ENCODE assay signal across 8 cellular contexts in genomic region chr10:131900350-131901152, GRCh38. TPM values are rescaled to one million over a fixed set of nuclear protein-coding genes. Genes with fewer than 3 reads are reported as not detected.
DNase-seq lines count a peak whose midpoint lies in the region; ATAC-seq, FAIRE-seq and TF ChIP-seq lines count a peak whose summit lies in the region.

PPP2R2D (plus strand) TSS chr10:131901008; CDS start chr10:131901149, 141 bp downstream.

- no peaks in the 10 kb centered on the region for H3K9me3 ChIP-seq in kidney (ENCODE audit: control insufficient read depth in 1 of 2, low read length in 2 of 2)

- ATAC-seq in GM19023 (IDR thresholded peaks at IDR 0.05; ENCODE audit: unreplicated experiment), result peak; percentile 87
- ATAC-seq in HG03196 (IDR thresholded peaks at IDR 0.05; ENCODE audit: unreplicated experiment), result peak; percentile 86

- H3K4me1 ChIP-seq in kidney (ENCODE audit: control insufficient read depth in 1 of 2, insufficient read depth in 1 of 2, low read depth in 1 of 2, low read length in 2 of 2), result peaks cover 16 to 19% of the 10 kb centered on the region in 2 donors

- intact Hi-C loops in kidney (cut with DNase I), result no loop called here

- peak; percentile 31 for DNase-seq in AG09309 (ENCODE audit: low read depth)
- DNase-seq in NCI-H345 treated with DMSO at 0.1 percent for 48 hours (lab: John Stamatoyannopoulos, UW; ENCODE audit: unreplicated experiment), result peak; percentile 67
- peak; percentile 93 for DNase-seq in activated CD4-positive, alpha-beta T cell treated with anti-CD3 and anti-CD28 coated beads for 1 hour
- DNase-seq in cerebellar nuclear complex (lab: John Stamatoyannopoulos, UW), result peak; percentile 39 to 56
- peak; percentile 98 for DNase-seq in kidney
- peak; percentile 96 for DNase-seq in stimulated activated CD4-positive, alpha-beta T cell treated with anti-CD3 and anti-CD28 coated beads, Interleukin-15, amount 100 ng/mL, for 24 hours

- H3K27ac ChIP-seq in kidney (ENCODE audit: low read depth in 2 of 2, low read length in 2 of 2), result peak within 1 kb of the TSS; percentile 78 to 85

- H3K4me3 ChIP-seq in AG09309 (ENCODE audit: control insufficient read depth, low read depth, low read length) (peak within 1 kb of the TSS; percentile 73), kidney (ENCODE audit: low read length in 2 of 2) (peak within 1 kb of the TSS; percentile 71 to 75)

- no peaks in the 10 kb centered on the region for H3K36me3 ChIP-seq in kidney (ENCODE audit: control insufficient read depth in 1 of 2, insufficient read depth in 2 of 2, low read length in 2 of 2)

- no peak for TF ChIP-seq CTCF in AG09309 (IDR thresholded peaks at IDR 0.05; ENCODE audit: control insufficient read depth, insufficient read depth, low read depth, low read length, missing control alignments)
- no peak for TF ChIP-seq CTCF in kidney (IDR thresholded peaks at IDR 0.05; ENCODE audit: borderline replicate concordance, extremely low read depth, insufficient read depth)

- peak within 1 kb of the TSS; percentile 75 to 77 for H3K9ac ChIP-seq in kidney (ENCODE audit: low read length in 2 of 2)

- no peak for FAIRE-seq in kidney (lab: Jason Lieb, UNC)

RNA-seq across cellular contexts. Expression of gene PPP2R2D, which starts in this region (rescaled TPM):
- 28.3 TPM for total RNA-seq in kidney
- 34.8 TPM for polyA plus RNA-seq in kidney (ENCODE audit: insufficient read depth, low read depth, low replicate concordance)

Comparison
In these comparisons a context has a peak if more than half of its experiments do, and no peak if none do; other contexts are left out.
1. Peak in every context shown above with its lines: DNase-seq, ATAC-seq, H3K4me3 ChIP-seq and H3K27ac ChIP-seq.
2. DNase-seq: peak in every context shown above with its lines; median percentile 98 in kidney; 96 in stimulated activated CD4-positive, alpha-beta T cell treated with anti-CD3 and anti-CD28 coated beads, Interleukin-15, amount 100 ng/mL, for 24 hours; 93 in activated CD4-positive, alpha-beta T cell treated with anti-CD3 and anti-CD28 coated beads for 1 hour; 67 in NCI-H345 treated with DMSO at 0.1 percent for 48 hours; 48 in cerebellar nuclear complex; 31 in AG09309.